In genomic region chr7:159177270-159178036, GRCh38 we compare ENCODE assay signal across 15 cellular contexts. TPM values are rescaled to one million over a fixed set of nuclear protein-coding genes. Genes with fewer than 3 reads are reported as not detected.
DNase-seq lines count a peak whose midpoint lies in the region; ATAC-seq, FAIRE-seq and TF ChIP-seq lines count a peak whose summit lies in the region.
"Had no signal": no experiment of that assay in that cellular context is flagged by ENCODE, and none has a peak within 500 bp of the region (broad histone marks: within the 10 kb centered on the region; RNA-seq: fewer than 3 reads in every experiment).

No MANE protein-coding gene starts in this region.

- no peaks in the 10 kb centered on the region for H4K20me1 ChIP-seq in astrocyte (ENCODE audit: insufficient read depth, low read length)
- H4K20me1 ChIP-seq: BLaER1 had no signal

- H3K36me3 ChIP-seq in astrocyte (ENCODE audit: insufficient read depth, low read length), result no peaks in the 10 kb centered on the region
- H3K36me3 ChIP-seq: BLaER1 had no signal

- H3K27ac ChIP-seq in astrocyte (ENCODE audit: low read depth, low read length) (no peak overlapping the region), caudate nucleus (ENCODE audit: low read depth, low read length) (no peak overlapping the region)
- H3K27ac ChIP-seq: BLaER1, HL-60 had no signal

- no peak overlapping the region for H3K4me2 ChIP-seq in astrocyte (ENCODE audit: low read length)
- H3K4me2 ChIP-seq: BLaER1 had no signal

- intact Hi-C loops in sciatic nerve (cut with DNase I), result no loop called here

- peak overlapping the region; percentile 31 for H3K27ac Mint-ChIP-seq in astrocyte (ENCODE audit: unreplicated experiment)

- ATAC-seq in sciatic nerve (peak; percentile 63), HG02588 (IDR thresholded peaks at IDR 0.05; ENCODE audit: unreplicated experiment) (no peak), GM21619 (IDR thresholded peaks at IDR 0.05; ENCODE audit: unreplicated experiment) (no peak)
- ATAC-seq: HCT116 had no signal

- no peaks in the 10 kb centered on the region for H3K4me1 Mint-ChIP-seq in astrocyte (ENCODE audit: low read depth, unreplicated experiment)

- no peak overlapping the region for H3K4me3 Mint-ChIP-seq in astrocyte (ENCODE audit: unreplicated experiment)

- H3K27me3 Mint-ChIP-seq in astrocyte (ENCODE audit: low read depth, unreplicated experiment), result peaks cover 10% of the 10 kb centered on the region

- H3K36me3 Mint-ChIP-seq in astrocyte (ENCODE audit: low read depth, unreplicated experiment), result no peaks in the 10 kb centered on the region

- peak; percentile 17 for DNase-seq in HTR-8/SVneo (ENCODE audit: insufficient read length, low spot score)
- DNase-seq in astrocyte (ENCODE audit: low read depth), result no peak
- DNase-seq in fibroblast of villous mesenchyme (ENCODE audit: low read depth), result peak; percentile 12
- DNase-seq in sciatic nerve (ENCODE audit: low spot score), result no peak
- no peak for DNase-seq in caudate nucleus (lab: John Stamatoyannopoulos, UW)
- DNase-seq: 8988T, AML-193, DMS53, GF-D8 had no signal

- no peaks in the 10 kb centered on the region for H3K27me3 ChIP-seq in astrocyte (ENCODE audit: insufficient read depth, low read length)
- H3K27me3 ChIP-seq: BLaER1 had no signal

- H3K4me1 ChIP-seq in astrocyte (ENCODE audit: insufficient read depth, low read length), result no peaks in the 10 kb centered on the region

- no peaks in the 10 kb centered on the region for H3K79me2 ChIP-seq in astrocyte (ENCODE audit: insufficient read depth, low read length)

- no peak overlapping the region for H2AFZ ChIP-seq in astrocyte (ENCODE audit: low read depth, low read length)

- TF ChIP-seq CTCF in astrocyte (IDR thresholded peaks at IDR 0.05; ENCODE audit: insufficient read depth, low read depth, low read length) (no peak), fibroblast of villous mesenchyme (IDR thresholded peaks at IDR 0.05; ENCODE audit: insufficient read depth, low read depth, low read length) (no peak)

- peaks cover 26% of the 10 kb centered on the region for H3K9me3 Mint-ChIP-seq in astrocyte (ENCODE audit: unreplicated experiment)

- FAIRE-seq in HTR-8/SVneo (lab: Jason Lieb, UNC) (no peak), astrocyte (lab: Jason Lieb, UNC) (no peak)
- FAIRE-seq: H54 had no signal

- no peak overlapping the region for H3K9ac ChIP-seq in astrocyte (ENCODE audit: low read length)
- H3K9ac ChIP-seq: BLaER1 had no signal

- H3K9me3 ChIP-seq in astrocyte (ENCODE audit: insufficient read depth, low read depth, low read length), result peaks cover 5% of the 10 kb centered on the region

- H3K4me3 ChIP-seq in astrocyte (ENCODE audit: insufficient read depth, low read depth, low read length), result no peak overlapping the region
- no peak overlapping the region for H3K4me3 ChIP-seq in fibroblast of villous mesenchyme (ENCODE audit: low read depth, low read length)
- H3K4me3 ChIP-seq: BLaER1 had no signal

RNA-seq across cellular contexts. Expression of gene VIPR2, which starts 32.8 kb away (rescaled TPM):
- total RNA-seq in astrocyte (0.43 and 0.68 TPM in 2 replicates), fibroblast of villous mesenchyme (not detected in 2 replicates), sciatic nerve (2.0 TPM)

Comparison
In these comparisons a context has a peak if more than half of its experiments do, and no peak if none do; other contexts are left out.
1. DNase-seq: peak in HTR-8/SVneo (single experiment) and fibroblast of villous mesenchyme (single experiment); none in astrocyte (single experiment), sciatic nerve (single experiment) and caudate nucleus (0 of 61).